Comparison of ENCODE assay signal across 8 cellular contexts in the genomic region with DNA sequence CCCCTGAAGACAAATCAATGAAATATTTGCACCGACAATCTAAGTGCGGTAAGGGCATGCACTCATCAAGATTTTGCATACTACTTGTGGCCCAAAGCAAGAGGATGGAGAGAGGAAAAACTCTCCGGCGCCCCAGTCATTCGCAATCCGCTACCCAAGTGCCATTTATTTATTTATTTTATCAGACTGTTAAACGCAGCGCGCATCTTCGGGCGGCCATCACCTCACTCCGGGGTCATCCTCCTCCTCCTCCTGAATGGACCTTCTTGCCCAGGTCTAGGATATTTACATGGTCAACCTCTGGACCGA. TPM values are rescaled to one million over a fixed set of nuclear protein-coding genes. Genes with fewer than 3 reads are reported as not detected.
DNase-seq lines count a peak whose midpoint lies in the region; ATAC-seq, FAIRE-seq and TF ChIP-seq lines count a peak whose summit lies in the region.

No MANE protein-coding gene starts in this region.

- no peaks in the 10 kb centered on the region for H3K9me1 ChIP-seq in endothelial cell of umbilical vein (replicated peaks; ENCODE audit: control insufficient read depth, extremely low read depth, insufficient read depth, low read length)

- no peaks in the 10 kb centered on the region for H4K20me1 ChIP-seq in endothelial cell of umbilical vein (replicated peaks; ENCODE audit: control insufficient read depth, extremely low read depth, insufficient read depth, low read length)
- no peaks in the 10 kb centered on the region for H4K20me1 ChIP-seq in neural cell (ENCODE audit: insufficient read depth)

- dilution Hi-C loops in endothelial cell of umbilical vein (cut with MboI; ENCODE audit: extremely low pct_ligation_motif_present, low sequenced_read_pairs): no loop called here

- no TSS peak for BruUV-seq in endothelial cell of umbilical vein (replicated peaks; lab: Mats Ljungman, UMichigan)

- TF ChIP-seq CTCF in AG10803 (conservative IDR thresholded peaks at IDR 0.05; ENCODE audit: low read length): no peak
- TF ChIP-seq CTCF in endothelial cell of umbilical vein (IDR thresholded peaks at IDR 0.05; ENCODE audit: extremely low read depth in 1 of 2, insufficient read depth in 1 of 2, low read depth in 1 of 2, low read length in 2 of 2): no peak
- no peak for TF ChIP-seq CTCF in neural cell (IDR thresholded peaks at IDR 0.05; ENCODE audit: poor library complexity, severe bottlenecking)
- no peak for TF ChIP-seq CTCF in HFFc6 (IDR thresholded peaks at IDR 0.05)

- H3K27ac ChIP-seq in endothelial cell of umbilical vein (ENCODE audit: insufficient read depth, low read depth, low read length) (no peak overlapping the region), neural cell (ENCODE audit: low read length) (peak overlapping the region; percentile 99)

- no peak for FAIRE-seq in endothelial cell of umbilical vein (lab: Jason Lieb, UNC)

- no peaks in the 10 kb centered on the region for H3K36me3 Mint-ChIP-seq in HFFc6 (ENCODE audit: low read depth)

- DNase-seq in AG10803 (ENCODE audit: low read depth) (no peak), NCI-H146 treated with DMSO at 0.1 percent for 48 hours (lab: John Stamatoyannopoulos, UW; ENCODE audit: unreplicated experiment) (peak; percentile 48), endothelial cell of umbilical vein (ENCODE audit: low read depth, low spot score) (peak; percentile 28), HFFc6 (no peak)

- H2AFZ ChIP-seq in endothelial cell of umbilical vein (ENCODE audit: low read depth, low read length) (peak overlapping the region; percentile 91), neural cell (ENCODE audit: low read depth, low read length) (peak overlapping the region; percentile 74)

- H3K4me1 Mint-ChIP-seq in HFFc6 (ENCODE audit: low read depth): no peaks in the 10 kb centered on the region

- no peaks in the 10 kb centered on the region for H3F3A ChIP-seq in neural cell (ENCODE audit: insufficient read depth, low read length, poor library complexity, severe bottlenecking)

- H3K4me3 ChIP-seq in AG10803 (ENCODE audit: low read length) (peak overlapping the region; percentile 68), endothelial cell of umbilical vein (replicated peaks in 1 of 3; ENCODE audit: insufficient read depth in 1 of 3, low read depth in 1 of 3, low read length in 3 of 3) (peak overlapping the region; percentile 71 to 98 (median 77)), neural cell (ENCODE audit: low read length) (peak overlapping the region; percentile 84)

- peaks cover 6 to 18% of the 10 kb centered on the region in 2 experiments for H3K27me3 ChIP-seq in endothelial cell of umbilical vein (ENCODE audit: control insufficient read depth in 2 of 2, insufficient read depth in 2 of 2, low read length in 2 of 2)
- H3K27me3 ChIP-seq in neural cell (ENCODE audit: insufficient read depth, low read depth, low read length): no peaks in the 10 kb centered on the region

- CTCF ChIA-PET in endothelial cell of umbilical vein (lab: Charles Lee): interaction anchor here (1.2 to 1.8 kb wide), 2 partner anchors 11 to 135 kb away, joined by 3 read pairs; no protein-coding TSS in a partner anchor

- POLR2A ChIA-PET in endothelial cell of umbilical vein (lab: Charles Lee): no interaction called here

- TF ChIP-seq EP300 in neural cell (conservative IDR thresholded peaks at IDR 0.05; ENCODE audit: poor library complexity, severe bottlenecking): peak; percentile 23

- peak; percentile 50 for TF ChIP-seq RAD21 in neural cell (conservative IDR thresholded peaks at IDR 0.05)

- ATAC-seq in HG03108 (IDR thresholded peaks at IDR 0.05; ENCODE audit: unreplicated experiment) (no peak), HG02840 (IDR thresholded peaks at IDR 0.05; ENCODE audit: low FRiP score, unreplicated experiment) (no peak), HG03039 (IDR thresholded peaks at IDR 0.05; ENCODE audit: unreplicated experiment) (no peak)

- intact Hi-C loops in endothelial cell of umbilical vein (cut with micrococcal nuclease): loop anchor here (1.0 to 10.0 kb wide), 4 partner anchors 135 to 928 kb away; no protein-coding TSS in a partner anchor

- H3K9me3 Mint-ChIP-seq in HFFc6: peaks cover 7% of the 10 kb centered on the region; the same call in 1 of the 2 replicates

- H3K79me2 ChIP-seq in endothelial cell of umbilical vein (ENCODE audit: control insufficient read depth, insufficient read depth, low read length): no peaks in the 10 kb centered on the region
- H3K79me2 ChIP-seq in neural cell (replicated peaks; ENCODE audit: insufficient read depth, low read length): peaks cover 52% of the 10 kb centered on the region

- no peak overlapping the region for H3K4me3 Mint-ChIP-seq in HFFc6

- H3K27me3 Mint-ChIP-seq in HFFc6 (ENCODE audit: insufficient read depth): peaks cover 1% of the 10 kb centered on the region; the same call in 1 of the 2 replicates

- H3K4me1 ChIP-seq in endothelial cell of umbilical vein (ENCODE audit: control insufficient read depth, extremely low read depth, insufficient read depth, low read length): peaks cover 5% of the 10 kb centered on the region

- H3K4me2 ChIP-seq in endothelial cell of umbilical vein (ENCODE audit: insufficient read depth, low read length): peak overlapping the region; percentile 80
- no peak overlapping the region for H3K4me2 ChIP-seq in neural cell (ENCODE audit: low read length)

- H3K36me3 ChIP-seq in endothelial cell of umbilical vein (ENCODE audit: control insufficient read depth in 2 of 2, extremely low read depth in 1 of 2, insufficient read depth in 2 of 2, low read length in 2 of 2) (no peaks in the 10 kb centered on the region), neural cell (ENCODE audit: insufficient read depth, low read length) (no peaks in the 10 kb centered on the region)

- no peaks in the 10 kb centered on the region for H3K9me2 ChIP-seq in neural cell (ENCODE audit: insufficient read depth, low read length)

- H3K9ac ChIP-seq in endothelial cell of umbilical vein (replicated peaks; ENCODE audit: extremely low read depth, insufficient read depth, low read length): peak overlapping the region; percentile 22
- peak overlapping the region; percentile 96 for H3K9ac ChIP-seq in neural cell (ENCODE audit: low read length)

- H3K9me3 ChIP-seq in endothelial cell of umbilical vein (replicated peaks; ENCODE audit: control insufficient read depth, insufficient read depth, low read length): no peaks in the 10 kb centered on the region
- H3K9me3 ChIP-seq in neural cell (ENCODE audit: low read length): no peaks in the 10 kb centered on the region

- H3K27ac Mint-ChIP-seq in HFFc6: no peak overlapping the region

- TF ChIP-seq POLR2A in endothelial cell of umbilical vein (IDR thresholded peaks at IDR 0.05; ENCODE audit: low read depth, low read length): no peak

TF ChIP-seq in endothelial cell of umbilical vein, 7 proteins besides CTCF, POLR2A, EP300 and RAD21:
- TF ChIP-seq MYC (IDR thresholded peaks at IDR 0.05; ENCODE audit: low read depth, low read length): no peak
- TF ChIP-seq, protein P1, sequence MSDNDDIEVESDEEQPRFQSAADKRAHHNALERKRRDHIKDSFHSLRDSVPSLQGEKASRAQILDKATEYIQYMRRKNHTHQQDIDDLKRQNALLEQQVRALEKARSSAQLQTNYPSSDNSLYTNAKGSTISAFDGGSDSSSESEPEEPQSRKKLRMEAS (IDR thresholded peaks at IDR 0.05; ENCODE audit: insufficient read depth, insufficient read length): no peak

TF ChIP-seq in neural cell, 6 proteins besides CTCF, POLR2A, EP300 and RAD21:
- TF ChIP-seq, protein P2, sequence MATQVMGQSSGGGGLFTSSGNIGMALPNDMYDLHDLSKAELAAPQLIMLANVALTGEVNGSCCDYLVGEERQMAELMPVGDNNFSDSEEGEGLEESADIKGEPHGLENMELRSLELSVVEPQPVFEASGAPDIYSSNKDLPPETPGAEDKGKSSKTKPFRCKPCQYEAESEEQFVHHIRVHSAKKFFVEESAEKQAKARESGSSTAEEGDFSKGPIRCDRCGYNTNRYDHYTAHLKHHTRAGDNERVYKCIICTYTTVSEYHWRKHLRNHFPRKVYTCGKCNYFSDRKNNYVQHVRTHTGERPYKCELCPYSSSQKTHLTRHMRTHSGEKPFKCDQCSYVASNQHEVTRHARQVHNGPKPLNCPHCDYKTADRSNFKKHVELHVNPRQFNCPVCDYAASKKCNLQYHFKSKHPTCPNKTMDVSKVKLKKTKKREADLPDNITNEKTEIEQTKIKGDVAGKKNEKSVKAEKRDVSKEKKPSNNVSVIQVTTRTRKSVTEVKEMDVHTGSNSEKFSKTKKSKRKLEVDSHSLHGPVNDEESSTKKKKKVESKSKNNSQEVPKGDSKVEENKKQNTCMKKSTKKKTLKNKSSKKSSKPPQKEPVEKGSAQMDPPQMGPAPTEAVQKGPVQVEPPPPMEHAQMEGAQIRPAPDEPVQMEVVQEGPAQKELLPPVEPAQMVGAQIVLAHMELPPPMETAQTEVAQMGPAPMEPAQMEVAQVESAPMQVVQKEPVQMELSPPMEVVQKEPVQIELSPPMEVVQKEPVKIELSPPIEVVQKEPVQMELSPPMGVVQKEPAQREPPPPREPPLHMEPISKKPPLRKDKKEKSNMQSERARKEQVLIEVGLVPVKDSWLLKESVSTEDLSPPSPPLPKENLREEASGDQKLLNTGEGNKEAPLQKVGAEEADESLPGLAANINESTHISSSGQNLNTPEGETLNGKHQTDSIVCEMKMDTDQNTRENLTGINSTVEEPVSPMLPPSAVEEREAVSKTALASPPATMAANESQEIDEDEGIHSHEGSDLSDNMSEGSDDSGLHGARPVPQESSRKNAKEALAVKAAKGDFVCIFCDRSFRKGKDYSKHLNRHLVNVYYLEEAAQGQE (IDR thresholded peaks at IDR 0.05; ENCODE audit: borderline replicate concordance): peak; percentile 83
- TF ChIP-seq MXI1 (conservative IDR thresholded peaks at IDR 0.05; ENCODE audit: poor library complexity, severe bottlenecking) (no peak), TAF1 (IDR thresholded peaks at IDR 0.05; ENCODE audit: low read depth) (peak; percentile 72), POLR2AphosphoS5 (IDR thresholded peaks at IDR 0.05) (no peak), EZH2 (IDR thresholded peaks at IDR 0.05; ENCODE audit: borderline replicate concordance, insufficient read depth, low read length, poor library complexity, severe bottlenecking) (no peak), SMC3 (conservative IDR thresholded peaks at IDR 0.05; ENCODE audit: poor library complexity) (peak; percentile 49)

RNA-seq across cellular contexts. Expression of a gene that starts 1.2 kb away (rescaled TPM):
- 3.3 and 8.2 TPM in 2 replicates for total RNA-seq in endothelial cell of umbilical vein
- 2.5 and 2.7 TPM in 2 replicates for polyA plus RNA-seq in endothelial cell of umbilical vein
- 2.9 and 3.6 TPM in 2 replicates for polyA plus RNA-seq in endothelial cell of umbilical vein (2011; cell fraction: cytosol; rRNA removed)
- 8.4 and 8.6 TPM in 2 replicates for polyA plus RNA-seq in endothelial cell of umbilical vein (2011; cell fraction: nucleus; rRNA removed)
- polyA plus RNA-seq in endothelial cell of umbilical vein (2012): 3.1 and 6.6 TPM in 2 replicates
- 5.5 and 6.8 TPM in 2 replicates for polyA minus RNA-seq in endothelial cell of umbilical vein
- not detected for polyA minus RNA-seq in endothelial cell of umbilical vein (2011; cell fraction: cytosol; rRNA and poly(A)+ RNA removed)
- polyA minus RNA-seq in endothelial cell of umbilical vein (2011; cell fraction: nucleus; rRNA and poly(A)+ RNA removed): 19.0 and 31.6 TPM in 2 replicates
- polyA plus RNA-seq in neural cell: 119 and 121 TPM in 2 replicates
- 278 and 387 TPM in 2 replicates for polyA minus RNA-seq in neural cell
- not detected for total RNA-seq in HFFc6 (2021; fragmentation: NEBNext Ultra II Directional; extraction: Animal tissue kit (Norgen Biotek cat#: 25700))

Comparison
In these comparisons a context has a peak if more than half of its experiments do, and no peak if none do; other contexts are left out.
1. DNase-seq: peak in NCI-H146 treated with DMSO at 0.1 percent for 48 hours (single experiment) and endothelial cell of umbilical vein (single experiment); none in AG10803 (single experiment) and HFFc6 (single experiment).
2. Peak in every context shown above with its lines, with median percentiles within 50 percentile points of each other: H3K4me3 ChIP-seq.